17 cellular contexts compared by ENCODE assay signal in genomic region chr4:2593003-2593402, GRCh38. TPM values are rescaled to one million over a fixed set of nuclear protein-coding genes. Genes with fewer than 3 reads are reported as not detected.
DNase-seq lines count a peak whose midpoint lies in the region; ATAC-seq and TF ChIP-seq lines count a peak whose summit lies in the region.
"Had no signal": no experiment of that assay in that cellular context is flagged by ENCODE, and none has a peak within 500 bp of the region (broad histone marks: within the 10 kb centered on the region; RNA-seq: fewer than 3 reads in every experiment).

No MANE protein-coding gene starts in this region.

- H3K27me3 ChIP-seq in A673 (replicated peaks; ENCODE audit: insufficient read depth, low read depth, low read length, poor library complexity): no peaks in the 10 kb centered on the region

- DNase-seq in A673 (ENCODE audit: low spot score): no peak
- DNase-seq in central memory CD8-positive, alpha-beta T cell (ENCODE audit: low spot score in 2 of 2): no peak
- no peak for DNase-seq in NCI-H524 treated with DMSO at 0.1 percent for 48 hours (lab: John Stamatoyannopoulos, UW)
- no peak for DNase-seq in activated T-helper 1 cell treated with anti-CD3 and anti-CD28 coated beads, Interleukin-12 subunit alpha, Interleukin-12 subunit beta, Interleukin-2, Interleukin-4 antibody, amounts not matched to agents 30 ng/mL and 10 ng/mL and 1 ng/mL, durations not matched to agents 14 hours and 24 hours and 36 hours (ENCODE audit: low spot score)
- DNase-seq in DMS153 treated with DMSO at 0.1 percent for 48 hours (lab: John Stamatoyannopoulos, UW; ENCODE audit: unreplicated experiment): no peak
- DNase-seq: activated CD4-positive, alpha-beta T cell treated with anti-CD3 and anti-CD28 coated beads, Interleukin-2, amount 50 U/mL, for 4 hours; amygdala; HFFc6; NCI-H2029 treated with DMSO at 0.1 percent for 48 hours; NCI-H526; SK-N-SH; stimulated activated CD4-positive, alpha-beta T cell treated with anti-CD3 and anti-CD28 coated beads, Interleukin-15, amount 100 ng/mL, for 24 hours had no signal

- no peaks in the 10 kb centered on the region for H3K9me3 Mint-ChIP-seq in central memory CD8-positive, alpha-beta T cell
- no peaks in the 10 kb centered on the region for H3K9me3 Mint-ChIP-seq in activated T-helper 1 cell treated with anti-CD3 and anti-CD28 coated beads, Interleukin-12 subunit alpha, Interleukin-12 subunit beta, Interleukin-2, Interleukin-4 antibody, amounts not matched to agents 30 ng/mL and 10 ng/mL and 1 ng/mL, durations not matched to agents 14 hours and 24 hours and 36 hours
- H3K9me3 Mint-ChIP-seq: activated T-helper 2 cell treated with anti-CD3 and anti-CD28 coated beads, Interferon-gamma antibody, Interleukin-2, Interleukin-4, amounts not matched to agents 10 μg/mL and 5 μg/mL and 100 μg/mL, durations not matched to agents 14 hours and 24 hours and 36 hours; HFFc6; nephron had no signal

- 73 to 75% methylated on average over 4 of the region's 5 CpGs for WGBS in mesodermal cell (ENCODE audit: insufficient coverage in 2 of 2), 2 experiments

- H3K36me3 ChIP-seq in A673 (ENCODE audit: insufficient read depth, low read length, poor library complexity, severe bottlenecking): peaks cover 3% of the 10 kb centered on the region
- peaks cover 0 to 7% of the 10 kb centered on the region in 2 experiments; a peak in 1 of 3 replicates for H3K36me3 ChIP-seq in HEK293 (ENCODE audit: control insufficient read depth in 2 of 2, insufficient read depth in 1 of 2, low read length in 2 of 2)
- H3K36me3 ChIP-seq in mesodermal cell (ENCODE audit: control insufficient read depth, insufficient read depth, low read length): no peaks in the 10 kb centered on the region

- CTCF ChIA-PET in A673 (lab: Charles Lee) (no interaction called here), HEK293 (lab: Yijun Ruan, JAX) (interaction anchor here (0.5 kb wide), 1 partner anchor 52 kb away, joined by 4 read pairs; no protein-coding TSS in a partner anchor)

- no peak for ATAC-seq in central memory CD8-positive, alpha-beta T cell (replicated peaks; ENCODE audit: extremely low read depth, poor library complexity, severe bottlenecking)
- ATAC-seq in GM21528 (IDR thresholded peaks at IDR 0.05; ENCODE audit: low FRiP score, unreplicated experiment): no peak

- H3K9me3 ChIP-seq in A673 (ENCODE audit: low read depth, low read length, poor library complexity, severe bottlenecking) (no peaks in the 10 kb centered on the region), HEK293 (ENCODE audit: control insufficient read depth, insufficient read depth, low read depth, low read length) (no peaks in the 10 kb centered on the region), mesodermal cell (ENCODE audit: control insufficient read depth, low read length) (no peaks in the 10 kb centered on the region)
- H3K9me3 ChIP-seq: SK-N-SH had no signal

- no peak for TF ChIP-seq CTCF in A673 (conservative IDR thresholded peaks at IDR 0.05; ENCODE audit: low read depth, low read length)
- TF ChIP-seq CTCF in HEK293 (tag by site-specific recombination; IDR thresholded peaks at IDR 0.05): no peak

- H3K27me3 Mint-ChIP-seq in central memory CD8-positive, alpha-beta T cell: no peaks in the 10 kb centered on the region
- no peaks in the 10 kb centered on the region for H3K27me3 Mint-ChIP-seq in activated T-helper 1 cell treated with anti-CD3 and anti-CD28 coated beads, Interleukin-12 subunit alpha, Interleukin-12 subunit beta, Interleukin-2, Interleukin-4 antibody, amounts not matched to agents 30 ng/mL and 10 ng/mL and 1 ng/mL, durations not matched to agents 14 hours and 24 hours and 36 hours (ENCODE audit: insufficient read depth)

- H3K4me1 Mint-ChIP-seq in central memory CD8-positive, alpha-beta T cell: peaks cover 67% of the 10 kb centered on the region
- peaks cover 46% of the 10 kb centered on the region for H3K4me1 Mint-ChIP-seq in activated T-helper 1 cell treated with anti-CD3 and anti-CD28 coated beads, Interleukin-12 subunit alpha, Interleukin-12 subunit beta, Interleukin-2, Interleukin-4 antibody, amounts not matched to agents 30 ng/mL and 10 ng/mL and 1 ng/mL, durations not matched to agents 14 hours and 24 hours and 36 hours (ENCODE audit: low read depth)

- peak overlapping the region; percentile 65 for H3K27ac Mint-ChIP-seq in central memory CD8-positive, alpha-beta T cell (ENCODE audit: low read depth)
- H3K27ac Mint-ChIP-seq in activated T-helper 1 cell treated with anti-CD3 and anti-CD28 coated beads, Interleukin-12 subunit alpha, Interleukin-12 subunit beta, Interleukin-2, Interleukin-4 antibody, amounts not matched to agents 30 ng/mL and 10 ng/mL and 1 ng/mL, durations not matched to agents 14 hours and 24 hours and 36 hours: no peak overlapping the region
- H3K27ac Mint-ChIP-seq: activated T-helper 2 cell treated with anti-CD3 and anti-CD28 coated beads, Interferon-gamma antibody, Interleukin-2, Interleukin-4, amounts not matched to agents 10 μg/mL and 5 μg/mL and 100 μg/mL, durations not matched to agents 14 hours and 24 hours and 36 hours had no signal

- intact Hi-C loops in A673 (cut with micrococcal nuclease; ENCODE audit: unreplicated experiment): no loop called here
- intact Hi-C loops in activated T-helper 1 cell treated with anti-CD3 and anti-CD28 coated beads, Interleukin-12 subunit alpha, Interleukin-12 subunit beta, Interleukin-2, Interleukin-4 antibody, amounts not matched to agents 30 ng/mL and 10 ng/mL and 1 ng/mL, durations not matched to agents 14 hours and 24 hours and 36 hours (cut with micrococcal nuclease): no loop called here

- H3K4me1 ChIP-seq in A673 (ENCODE audit: insufficient read depth, low read length, poor library complexity, severe bottlenecking) (peaks cover 14% of the 10 kb centered on the region), HEK293 (ENCODE audit: control insufficient read depth, insufficient read depth, low read length) (peaks cover 18% of the 10 kb centered on the region), mesodermal cell (ENCODE audit: control insufficient read depth, insufficient read depth, low read length, poor library complexity, severe bottlenecking) (peaks cover 65% of the 10 kb centered on the region)

- H3K4me3 ChIP-seq in A673 (ENCODE audit: low read depth, low read length, poor library complexity, severe bottlenecking) (no peak overlapping the region), HEK293 (ENCODE audit: low read depth, low read length) (no peak overlapping the region), mesodermal cell (ENCODE audit: extremely low read depth, insufficient read depth, low read length, poor library complexity, severe bottlenecking) (no peak overlapping the region)

- BruUV-seq in A673 (replicated peaks; lab: Mats Ljungman, UMichigan): no TSS peak

- POLR2A ChIA-PET in A673 (lab: Charles Lee; ENCODE audit: low non-redundant PET) (no interaction called here), HEK293 (lab: Yijun Ruan, JAX) (no interaction called here)

- H3K27ac ChIP-seq in A673 (ENCODE audit: low read depth, low read length, poor library complexity, severe bottlenecking) (peak overlapping the region; percentile 39), HEK293 (ENCODE audit: extremely low read depth, low read depth, low read length) (no peak overlapping the region), mesodermal cell (ENCODE audit: low read depth, low read length, severe bottlenecking) (peak overlapping the region; percentile 5)

- H3K36me3 Mint-ChIP-seq in central memory CD8-positive, alpha-beta T cell (ENCODE audit: insufficient read depth): peaks cover 12% of the 10 kb centered on the region
- peaks cover 7% of the 10 kb centered on the region for H3K36me3 Mint-ChIP-seq in activated T-helper 1 cell treated with anti-CD3 and anti-CD28 coated beads, Interleukin-12 subunit alpha, Interleukin-12 subunit beta, Interleukin-2, Interleukin-4 antibody, amounts not matched to agents 30 ng/mL and 10 ng/mL and 1 ng/mL, durations not matched to agents 14 hours and 24 hours and 36 hours (ENCODE audit: low read depth)

- H3K4me3 Mint-ChIP-seq in central memory CD8-positive, alpha-beta T cell: no peak overlapping the region
- no peak overlapping the region for H3K4me3 Mint-ChIP-seq in activated T-helper 1 cell treated with anti-CD3 and anti-CD28 coated beads, Interleukin-12 subunit alpha, Interleukin-12 subunit beta, Interleukin-2, Interleukin-4 antibody, amounts not matched to agents 30 ng/mL and 10 ng/mL and 1 ng/mL, durations not matched to agents 14 hours and 24 hours and 36 hours
- H3K4me3 Mint-ChIP-seq: HFFc6, nephron had no signal

TF ChIP-seq in HEK293, 187 proteins besides CTCF, POLR2A, EP300 and RAD21:
- peak; percentile 65 for TF ChIP-seq ZNF600 (tag by site-specific recombination; IDR thresholded peaks at IDR 0.05)
- no peak for TF ChIP-seq ZNF585B (tag by site-specific recombination; IDR thresholded peaks at IDR 0.05)
- no peak for TF ChIP-seq SETDB1 (IDR thresholded peaks at IDR 0.05; ENCODE audit: insufficient read length, low read length)
- TF ChIP-seq ZNF214 (tag by site-specific recombination; IDR thresholded peaks at IDR 0.05; ENCODE audit: borderline replicate concordance): no peak
- TF ChIP-seq ZNF114 (tag by site-specific recombination; IDR thresholded peaks at IDR 0.05): no peak
- no peak for TF ChIP-seq ZNF18 (tag by site-specific recombination; IDR thresholded peaks at IDR 0.05)
TF ChIP-seq in HEK293: peak in this region for 1.

RNA-seq across cellular contexts. Expression of gene FAM193A, which starts 56.6 kb away (rescaled TPM):
- total RNA-seq in A673 (2021): 35.5 and 38.2 TPM in 2 replicates
- 20.5 TPM for polyA plus RNA-seq in mesodermal cell (2013, experiment 1 of 2)
- 20.0 TPM for polyA plus RNA-seq in mesodermal cell (2013, experiment 2 of 2)
- total RNA-seq in activated T-helper 1 cell treated with anti-CD3 and anti-CD28 coated beads, Interleukin-12 subunit alpha, Interleukin-12 subunit beta, Interleukin-2, Interleukin-4 antibody, amounts not matched to agents 30 ng/mL and 10 ng/mL and 1 ng/mL, durations not matched to agents 14 hours and 24 hours and 36 hours: 30.4 and 32.2 TPM in 2 replicates
